Comparison of ENCODE assay signal across 1 cellular context in the genomic region with DNA sequence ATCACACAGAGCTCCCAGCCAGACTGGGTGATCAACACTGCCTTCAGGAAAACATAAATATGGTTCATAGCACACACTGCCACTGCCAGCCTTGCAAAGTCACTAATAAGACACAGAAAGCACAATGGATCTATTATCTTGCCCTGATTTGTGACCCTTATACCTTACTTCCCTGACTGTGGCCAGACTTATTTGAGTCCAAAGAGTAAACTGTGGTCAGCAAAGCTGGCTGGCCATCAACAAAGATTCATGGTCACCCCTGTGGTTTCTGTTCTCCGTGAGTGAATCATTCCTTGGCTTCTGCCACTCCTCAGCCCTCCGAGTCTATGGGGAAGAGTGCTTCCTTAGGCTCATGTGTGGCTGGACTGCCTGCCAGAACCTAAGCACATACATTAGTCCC.
TF ChIP-seq lines count a peak whose summit lies in the region.

No MANE protein-coding gene starts in this region.

TF ChIP-seq in HCT116, 20 proteins besides CTCF, POLR2A, EP300 and RAD21 (continued from another document):
- TF ChIP-seq CBX3 (IDR thresholded peaks at IDR 0.05; ENCODE audit: low read depth) (peak; percentile 68; the same call in 1 of the 2 replicates), CEBPB (IDR thresholded peaks at IDR 0.05; ENCODE audit: low read depth) (no peak), FOSL1 (IDR thresholded peaks at IDR 0.05; ENCODE audit: low read depth) (peak; percentile 44; the same call in 1 of the 2 replicates)
TF ChIP-seq in HCT116: peak in this region for 4.
